ENCODE assay signal across 17 cellular contexts in genomic region chr14:105328678-105329390, GRCh38. TPM values are rescaled to one million over a fixed set of nuclear protein-coding genes. Genes with fewer than 3 reads are reported as not detected.
A peak's percentile ranks its signal among the peaks of the same experiment; 100 is the strongest.
DNase-seq lines count a peak whose midpoint lies in the region; ATAC-seq and TF ChIP-seq lines count a peak whose summit lies in the region.
"Had no signal": no experiment of that assay in that cellular context is flagged by ENCODE, and none has a peak within 500 bp of the region (broad histone marks: within the 10 kb centered on the region; RNA-seq: fewer than 3 reads in every experiment).

No MANE protein-coding gene starts in this region.

- TF ChIP-seq EP300 in sigmoid colon (IDR thresholded peaks at IDR 0.05) (no peak), upper lobe of left lung (IDR thresholded peaks at IDR 0.05) (no peak)

- H2AFZ ChIP-seq in parathyroid adenoma: peak overlapping the region; percentile 46

- DNase-seq in G401 (ENCODE audit: low spot score): peak; percentile 11
- DNase-seq in LNCaP clone FGC (ENCODE audit: low read depth): peak; percentile 28
- no peak for DNase-seq in endothelial cell (ENCODE audit: low spot score)
- no peak for DNase-seq in activated CD8-positive, alpha-beta memory T cell treated with anti-CD3 and anti-CD28 coated beads, Interleukin-2, amount 50 U/mL, for 48 hours
- no peak for DNase-seq in sigmoid colon
- no peak for DNase-seq in upper lobe of left lung
- DNase-seq: IMR-90; mesendoderm; NCI-H2029 treated with DMSO at 0.1 percent for 48 hours; NCI-H446 treated with DMSO at 0.1 percent for 48 hours; stimulated activated CD4-positive, alpha-beta T cell treated with anti-CD3 and anti-CD28 coated beads, Interleukin-2, amount 100 ng/mL, for 24 hours; T-helper 2 cell had no signal

- peaks cover 12% of the 10 kb centered on the region for H3K4me1 Mint-ChIP-seq in endothelial cell (ENCODE audit: unreplicated experiment)

- H3K27ac Mint-ChIP-seq in endothelial cell (ENCODE audit: unreplicated experiment): peak overlapping the region; percentile 26
- H3K27ac Mint-ChIP-seq: activated T-helper 1 cell treated with anti-CD3 and anti-CD28 coated beads, Interleukin-12 subunit alpha, Interleukin-12 subunit beta, Interleukin-2, Interleukin-4 antibody, amounts not matched to agents 30 ng/mL and 10 ng/mL and 1 ng/mL, durations not matched to agents 14 hours and 24 hours and 36 hours had no signal

- peaks cover 12% of the 10 kb centered on the region for H3K27me3 Mint-ChIP-seq in endothelial cell (ENCODE audit: unreplicated experiment)

- peak overlapping the region; percentile 43 for H3K27ac ChIP-seq in parathyroid adenoma
- no peak overlapping the region for H3K27ac ChIP-seq in sigmoid colon
- H3K27ac ChIP-seq in upper lobe of left lung: peak overlapping the region in 2 of 4 donors; percentile 4 to 68
- H3K27ac ChIP-seq: vagina had no signal

- no peak for TF ChIP-seq CTCF in LNCaP clone FGC (IDR thresholded peaks at IDR 0.05; ENCODE audit: control insufficient read depth, extremely low read depth, insufficient read depth)
- TF ChIP-seq CTCF in endothelial cell (IDR thresholded peaks at IDR 0.05; ENCODE audit: unreplicated experiment): no peak
- TF ChIP-seq CTCF in parathyroid adenoma (IDR thresholded peaks at IDR 0.05): no peak
- no peak for TF ChIP-seq CTCF in sigmoid colon (IDR thresholded peaks at IDR 0.05)
- TF ChIP-seq CTCF in upper lobe of left lung (IDR thresholded peaks at IDR 0.05): no peak

- H3K4me1 ChIP-seq in parathyroid adenoma (peaks cover 23% of the 10 kb centered on the region), sigmoid colon (peaks cover 0 to 48% (median 30%) of the 10 kb centered on the region in 4 donors), upper lobe of left lung (peaks cover 24 to 89% (median 41%) of the 10 kb centered on the region in 4 donors)

- 84 to 87% methylated on average over 15 of the region's 15 CpGs for WGBS in sigmoid colon, 2 donors
- WGBS in upper lobe of left lung, 2 donors: 65 to 76% methylated on average over 14 to 15 of the region's 15 CpGs

- H3K79me2 ChIP-seq in parathyroid adenoma: peaks cover 66% of the 10 kb centered on the region

- no peak for ATAC-seq in upper lobe of left lung (ENCODE audit: low FRiP score in 2 of 2)
- ATAC-seq: activated CD4-positive, CD25-positive, alpha-beta regulatory T cell treated with anti-CD3 and anti-CD28 coated beads, Interleukin-2, amount 50 U/mL, for 24 hours; HCT116 had no signal

- intact Hi-C loops in sigmoid colon (cut with DNase I): no loop called here

- H3K27me3 ChIP-seq in parathyroid adenoma (ENCODE audit: control insufficient read depth, insufficient read depth, low read length) (no peaks in the 10 kb centered on the region), sigmoid colon (no peaks in the 10 kb centered on the region), upper lobe of left lung (no peaks in the 10 kb centered on the region)
- H3K27me3 ChIP-seq: vagina had no signal

- no peaks in the 10 kb centered on the region for H3K9me3 Mint-ChIP-seq in endothelial cell (ENCODE audit: unreplicated experiment)
- H3K9me3 Mint-ChIP-seq: activated T-helper 1 cell treated with anti-CD3 and anti-CD28 coated beads, Interleukin-12 subunit alpha, Interleukin-12 subunit beta, Interleukin-2, Interleukin-4 antibody, amounts not matched to agents 30 ng/mL and 10 ng/mL and 1 ng/mL, durations not matched to agents 14 hours and 24 hours and 36 hours had no signal

- H3K9me3 ChIP-seq in parathyroid adenoma (ENCODE audit: control insufficient read depth, low read length) (no peaks in the 10 kb centered on the region), sigmoid colon (no peaks in the 10 kb centered on the region), upper lobe of left lung (no peaks in the 10 kb centered on the region)
- H3K9me3 ChIP-seq: vagina had no signal

- H3K36me3 ChIP-seq in parathyroid adenoma (ENCODE audit: control insufficient read depth, insufficient read depth, low read length): no peaks in the 10 kb centered on the region
- no peaks in the 10 kb centered on the region for H3K36me3 ChIP-seq in sigmoid colon
- no peaks in the 10 kb centered on the region for H3K36me3 ChIP-seq in upper lobe of left lung
- H3K36me3 ChIP-seq: vagina had no signal

- no peak overlapping the region for H3K9ac ChIP-seq in parathyroid adenoma

- in situ Hi-C loops in G401 (cut with HindIII; ENCODE audit: low sequenced_read_pairs): no loop called here

- no peak overlapping the region for H3K4me2 ChIP-seq in parathyroid adenoma (ENCODE audit: low read length)

- no peak overlapping the region for H3K4me3 ChIP-seq in LNCaP clone FGC (ENCODE audit: low read depth, low read length)
- no peak overlapping the region for H3K4me3 ChIP-seq in parathyroid adenoma (ENCODE audit: low read depth, low read length)
- no peak overlapping the region for H3K4me3 ChIP-seq in sigmoid colon
- H3K4me3 ChIP-seq in upper lobe of left lung: no peak overlapping the region
- H3K4me3 ChIP-seq: vagina had no signal

- peaks cover 5% of the 10 kb centered on the region for H3K36me3 Mint-ChIP-seq in endothelial cell (ENCODE audit: low read depth, unreplicated experiment)

- H3K4me3 Mint-ChIP-seq in endothelial cell (ENCODE audit: unreplicated experiment): peak overlapping the region; percentile 72
- H3K4me3 Mint-ChIP-seq: activated T-helper 1 cell treated with anti-CD3 and anti-CD28 coated beads, Interleukin-12 subunit alpha, Interleukin-12 subunit beta, Interleukin-2, Interleukin-4 antibody, amounts not matched to agents 30 ng/mL and 10 ng/mL and 1 ng/mL, durations not matched to agents 14 hours and 24 hours and 36 hours had no signal

- TF ChIP-seq POLR2A in sigmoid colon (IDR thresholded peaks at IDR 0.05) (no peak), upper lobe of left lung (IDR thresholded peaks at IDR 0.05) (no peak)

RNA-seq across cellular contexts. Expression of gene PACS2, which starts 14.3 kb away (rescaled TPM):
- 36.9 and 50.7 TPM in 2 replicates for total RNA-seq in G401 (2014; rRNA removed; shearing (Covaris generic))
- total RNA-seq in endothelial cell (ENCODE audit: unreplicated experiment) (113 TPM), sigmoid colon (10 to 100 TPM; 38.7 to 90.6 (median 47.4) TPM), upper lobe of left lung (100 to 1,000 TPM in 2 of 6 donors, 10 to 100 TPM in 4; 53.4 to 204 (median 86.5) TPM)
- polyA plus RNA-seq in sigmoid colon: 10 to 100 TPM; 19.8 to 49.6 (median 21.3) TPM

RNA-seq across cellular contexts. Expression of gene BRF1, which starts 28.0 kb away (rescaled TPM):
- total RNA-seq in G401 (2014; rRNA removed; shearing (Covaris generic)): 30.3 and 46.8 TPM in 2 replicates
- 40.9 TPM for total RNA-seq in endothelial cell (ENCODE audit: unreplicated experiment)
- total RNA-seq in sigmoid colon: 10 to 100 TPM; 19.3 to 39.2 (median 28.5) TPM
- polyA plus RNA-seq in sigmoid colon: 10 to 100 TPM in 2 of 3 donors, 1 to 10 TPM in 1; 9.0 to 23.7 (median 12.6) TPM
- 100 to 1,000 TPM in 1 of 6 donors, 10 to 100 TPM in 5; 38.6 to 195 (median 52.7) TPM for total RNA-seq in upper lobe of left lung

Comparison
In these comparisons a context has a peak if more than half of its experiments do, and no peak if none do; other contexts are left out.
1. DNase-seq: peak in G401 (single experiment) and LNCaP clone FGC (single experiment); none in endothelial cell (single experiment), activated CD8-positive, alpha-beta memory T cell treated with anti-CD3 and anti-CD28 coated beads, Interleukin-2, amount 50 U/mL, for 48 hours (single experiment), sigmoid colon (single experiment) and upper lobe of left lung (0 of 2).